Comparison of ENCODE assay signal across 8 cellular contexts in the genomic region with DNA sequence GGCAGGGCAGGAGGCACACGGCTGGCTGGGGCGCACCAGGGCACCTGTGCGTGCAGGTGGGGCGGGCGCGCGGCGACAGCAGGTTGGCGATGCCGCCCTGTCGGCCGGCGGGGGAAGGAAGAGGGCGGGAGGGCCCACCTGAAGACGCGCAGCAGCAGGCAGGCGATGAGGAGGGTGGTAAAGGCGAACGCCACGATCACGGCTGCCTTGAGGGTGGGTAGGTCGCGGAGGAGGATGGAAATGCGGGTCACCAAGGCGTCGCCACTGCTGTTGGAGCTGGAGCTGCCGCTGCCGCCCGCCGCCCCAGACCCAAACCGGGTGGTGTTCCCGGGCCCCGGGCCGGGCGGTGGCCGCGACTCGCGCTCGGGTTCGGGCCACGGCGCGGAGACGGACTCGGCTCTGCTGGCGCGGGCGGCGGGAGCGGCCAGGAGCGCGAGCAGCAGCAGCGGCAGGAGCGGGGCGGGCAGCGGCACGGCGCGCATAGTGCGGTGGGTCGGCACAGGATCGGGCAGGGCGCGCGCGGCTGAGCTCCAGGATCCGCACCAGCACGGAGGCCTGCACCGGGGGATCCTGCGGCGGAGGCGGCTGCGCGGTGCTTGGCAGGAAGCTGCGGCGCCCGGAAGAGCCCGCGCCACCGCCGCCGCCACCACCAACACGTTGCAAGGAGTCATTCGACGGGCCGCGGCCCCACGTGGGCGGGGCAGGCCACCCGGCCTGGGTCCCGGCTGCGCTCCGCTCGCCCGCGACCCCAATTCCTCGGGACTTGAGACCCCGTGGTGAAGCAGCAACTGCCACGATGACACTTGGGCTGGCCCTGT. TPM values are rescaled to one million over a fixed set of nuclear protein-coding genes. Genes with fewer than 3 reads are reported as not detected.
DNase-seq lines count a peak whose midpoint lies in the region; TF ChIP-seq lines count a peak whose summit lies in the region.

TSS of gene FAM174B (minus strand) at position 598 of the 818 bp plus-strand sequence.

- H3K27ac ChIP-seq in layer of hippocampus (ENCODE audit: low read depth, low read length): peak within 1 kb of the TSS; percentile 38

- H3K27me3 Mint-ChIP-seq in HFFc6 (ENCODE audit: insufficient read depth): peaks cover 4% of the 10 kb centered on the region

- TF ChIP-seq CTCF in HFFc6 (IDR thresholded peaks at IDR 0.05): no peak

- in situ Hi-C loops in T47D (cut with HindIII; ENCODE audit: low pct_unique_long_range_greater_than_20kb, low sequenced_read_pairs): no loop called here

- peaks cover 8% of the 10 kb centered on the region; the same call in 1 of the 2 replicates for H3K36me3 Mint-ChIP-seq in HFFc6 (ENCODE audit: low read depth)

- H3K4me3 Mint-ChIP-seq in HFFc6: peak within 1 kb of the TSS; percentile 61; the same call in 1 of the 2 replicates

- H3K27me3 ChIP-seq in layer of hippocampus (ENCODE audit: control insufficient read depth, insufficient read depth, low read length): no peaks in the 10 kb centered on the region

- H3K9me3 Mint-ChIP-seq in HFFc6: peaks cover 6% of the 10 kb centered on the region; the same call in 1 of the 2 replicates

- DNase-seq in DMS153 (lab: John Stamatoyannopoulos, UW) (peak; percentile 7), DMS153 treated with DMSO at 0.1 percent for 48 hours (lab: John Stamatoyannopoulos, UW; ENCODE audit: unreplicated experiment) (no peak), HFFc6 (no peak), RPMI8226 (peak; percentile 88), T47D (ENCODE audit: low read depth in 1 of 2, low spot score in 1 of 2) (peak; percentile 67 to 83), inferior parietal cortex (ENCODE audit: extremely low spot score) (no peak)
- DNase-seq in stimulated activated CD4-positive, alpha-beta T cell treated with anti-CD3 and anti-CD28 coated beads, Interleukin-1b, Interleukin-23, amount 100 ng/mL, for 48 hours: peak; percentile 47

- no peaks in the 10 kb centered on the region for H3K4me1 Mint-ChIP-seq in HFFc6 (ENCODE audit: low read depth)

- H3K27ac Mint-ChIP-seq in HFFc6: no peak within 1 kb of the TSS

RNA-seq across cellular contexts. Expression of gene FAM174B, which starts in this region (rescaled TPM):
- total RNA-seq in HFFc6 (2021; fragmentation: NEBNext Ultra II Directional; extraction: Animal tissue kit (Norgen Biotek cat#: 25700)): 1 to 10 TPM; 1.2 to 7.0 (median 2.3) TPM

Comparison
In these comparisons a context has a peak if more than half of its experiments do, and no peak if none do; other contexts are left out.
1. DNase-seq: peak in DMS153 (single experiment), RPMI8226 (single experiment), T47D (2 of 2) and stimulated activated CD4-positive, alpha-beta T cell treated with anti-CD3 and anti-CD28 coated beads, Interleukin-1b, Interleukin-23, amount 100 ng/mL, for 48 hours (single experiment); none in DMS153 treated with DMSO at 0.1 percent for 48 hours (single experiment), HFFc6 (single experiment) and inferior parietal cortex (single experiment).